In genomic region chr11:12086271-12087074, GRCh38 we compare ENCODE assay signal across 8 cellular contexts. TPM values are rescaled to one million over a fixed set of nuclear protein-coding genes. Genes with fewer than 3 reads are reported as not detected.
DNase-seq lines count a peak whose midpoint lies in the region; TF ChIP-seq lines count a peak whose summit lies in the region.

No MANE protein-coding gene starts in this region.

- H3K4ac ChIP-seq in mesenchymal stem cell (ENCODE audit: low read depth in 1 of 2, low read length in 2 of 2) = peak overlapping the region; percentile 67 to 98

- H3K79me2 ChIP-seq in OCI-LY7 (ENCODE audit: insufficient read depth, low read depth, low read length) = no peaks in the 10 kb centered on the region

- peak overlapping the region in 1 of 2 experiments; percentile 37 for H3K14ac ChIP-seq in mesenchymal stem cell (ENCODE audit: low read length in 2 of 2)

- H2BK15ac ChIP-seq in mesenchymal stem cell (ENCODE audit: low read depth, poor library complexity, severe bottlenecking) = peak overlapping the region; percentile 30

- H3K23ac ChIP-seq in mesenchymal stem cell (ENCODE audit: low read length in 2 of 2) = no peak overlapping the region

- peak overlapping the region; percentile 86 for H4K8ac ChIP-seq in mesenchymal stem cell (ENCODE audit: low read length)

- H3K27me3 ChIP-seq in mesenchymal stem cell (ENCODE audit: control insufficient read depth in 1 of 2, insufficient read depth in 1 of 2, low read length in 2 of 2) (no peaks in the 10 kb centered on the region), BE2C (no peaks in the 10 kb centered on the region)

- H3K4me2 ChIP-seq in mesenchymal stem cell (ENCODE audit: low read length, poor library complexity, severe bottlenecking) (peak overlapping the region; percentile 34), OCI-LY7 (ENCODE audit: low read length) (no peak overlapping the region)

- H3K18ac ChIP-seq in mesenchymal stem cell (ENCODE audit: low read depth in 1 of 2, low read length in 2 of 2) = peak overlapping the region; percentile 93 to 99

- no peaks in the 10 kb centered on the region for H3K79me1 ChIP-seq in mesenchymal stem cell (replicated peaks; ENCODE audit: low read length, poor library complexity, severe bottlenecking)

- CTCF ChIA-PET in OCI-LY7 (lab: Charles Lee; ENCODE audit: unreplicated experiment) = no interaction called here

- H3K27ac ChIP-seq in mesenchymal stem cell (ENCODE audit: low read length, poor library complexity, severe bottlenecking) = peak overlapping the region; percentile 96
- no peak overlapping the region for H3K27ac ChIP-seq in OCI-LY7 (ENCODE audit: low read depth, low read length, poor library complexity, severe bottlenecking)

- no peaks in the 10 kb centered on the region for H3K9me2 ChIP-seq in OCI-LY7 (ENCODE audit: insufficient read depth, low read length)

- peak overlapping the region in 1 of 2 experiments; percentile 39 for H3K4me3 ChIP-seq in mesenchymal stem cell (ENCODE audit: insufficient read depth in 1 of 2, low read depth in 1 of 2, low read length in 2 of 2)
- no peak overlapping the region for H3K4me3 ChIP-seq in OCI-LY7 (ENCODE audit: low read depth, low read length, poor library complexity, severe bottlenecking)
- H3K4me3 ChIP-seq in BE2C (ENCODE audit: low read depth, low read length) = no peak overlapping the region

- no peaks in the 10 kb centered on the region for H4K20me1 ChIP-seq in OCI-LY7 (ENCODE audit: insufficient read depth, low read length)

- no peak overlapping the region for H2AFZ ChIP-seq in mesenchymal stem cell (ENCODE audit: low read depth, low read length)
- no peak overlapping the region for H2AFZ ChIP-seq in OCI-LY7 (ENCODE audit: low read length)

- peak overlapping the region; percentile 91 for H2BK5ac ChIP-seq in mesenchymal stem cell (ENCODE audit: low read depth, low read length, poor library complexity, severe bottlenecking)

- BruUV-seq in OCI-LY7 (replicated peaks; lab: Mats Ljungman, UMichigan) = no TSS peak

- peak; percentile 79 for DNase-seq in Caki2 (ENCODE audit: low read depth)
- DNase-seq in NCI-H524 treated with DMSO at 0.1 percent for 48 hours (lab: John Stamatoyannopoulos, UW) = peak; percentile 47
- peak; percentile 88 for DNase-seq in cerebellum (ENCODE audit: low spot score)
- DNase-seq in mesenchymal stem cell = peak; percentile 99
- DNase-seq in OCI-LY7 (ENCODE audit: low spot score) = no peak
- no peak for DNase-seq in NCI-H2081 treated with DMSO at 0.1 percent for 48 hours (lab: John Stamatoyannopoulos, UW)
- no peak for DNase-seq in BE2C
- no peak for DNase-seq in Ammon's horn (ENCODE audit: low spot score)

- H3K36me3 ChIP-seq in mesenchymal stem cell (ENCODE audit: control insufficient read depth in 1 of 2, insufficient read depth in 2 of 2, low read depth in 1 of 2, low read length in 2 of 2) (no peaks in the 10 kb centered on the region), OCI-LY7 (ENCODE audit: insufficient read depth, low read length) (no peaks in the 10 kb centered on the region), BE2C (no peaks in the 10 kb centered on the region)

- H2BK120ac ChIP-seq in mesenchymal stem cell (ENCODE audit: low read depth, low read length) = peak overlapping the region; percentile 96

- H3K4me1 ChIP-seq in mesenchymal stem cell (ENCODE audit: control insufficient read depth, insufficient read depth, low read depth, low read length) = peaks cover 34% of the 10 kb centered on the region
- peaks cover 11% of the 10 kb centered on the region for H3K4me1 ChIP-seq in OCI-LY7 (ENCODE audit: insufficient read depth, low read length, poor library complexity, severe bottlenecking)
- H3K4me1 ChIP-seq in BE2C = no peaks in the 10 kb centered on the region

- WGBS in mesenchymal stem cell = 0% methylated on average over 3 of the region's 3 CpGs

- intact Hi-C loops in OCI-LY7 (cut with micrococcal nuclease; ENCODE audit: unreplicated experiment) = no loop called here

- H4K91ac ChIP-seq in mesenchymal stem cell (ENCODE audit: low read length) = peak overlapping the region; percentile 98

- peak overlapping the region; percentile 79 for H3K9ac ChIP-seq in mesenchymal stem cell (ENCODE audit: low read length)

- H2BK12ac ChIP-seq in mesenchymal stem cell (ENCODE audit: low read length in 2 of 2) = peak overlapping the region; percentile 98 to 100

- in situ Hi-C loops in Caki2 (cut with HindIII; ENCODE audit: low pct_unique_long_range_greater_than_20kb, low sequenced_read_pairs) = no loop called here

- POLR2A ChIA-PET in OCI-LY7 (lab: Charles Lee) = no interaction called here

- H2AK5ac ChIP-seq in mesenchymal stem cell (ENCODE audit: low read length, severe bottlenecking) = peak overlapping the region; percentile 97

- H3K9me3 ChIP-seq in mesenchymal stem cell (ENCODE audit: control insufficient read depth, low read length) (no peaks in the 10 kb centered on the region), OCI-LY7 (ENCODE audit: low read length) (no peaks in the 10 kb centered on the region), BE2C (no peaks in the 10 kb centered on the region)

- TF ChIP-seq CTCF in OCI-LY7 (conservative IDR thresholded peaks at IDR 0.05; ENCODE audit: low read length) = no peak
- no peak for TF ChIP-seq CTCF in BE2C (IDR thresholded peaks at IDR 0.05; ENCODE audit: low read depth, low read length)

RNA-seq across cellular contexts. Expression of gene MICAL2, which starts 23.9 kb away (rescaled TPM):
- total RNA-seq in Caki2 (2014; rRNA removed; shearing (Covaris generic); ENCODE audit: low replicate concordance) = 54.2 and 69.9 TPM in 2 replicates
- 20.0 TPM for total RNA-seq in cerebellum
- 96.9 TPM for polyA plus RNA-seq in mesenchymal stem cell (2013, experiment 1 of 2)
- polyA plus RNA-seq in mesenchymal stem cell (2013, experiment 2 of 2) = 100 TPM
- not detected in 2 replicates for total RNA-seq in OCI-LY7 (2014; rRNA removed; shearing (Covaris generic))
- total RNA-seq in OCI-LY7 (2022) = 0.59 TPM in 1 of 2 replicates, not detected in the other
- polyA plus RNA-seq in BE2C (2012; ENCODE audit: insufficient read depth, insufficient read length, low read depth) = 5.7 TPM

Comparison
In these comparisons a context has a peak if more than half of its experiments do, and no peak if none do; other contexts are left out.
1. DNase-seq: peak in Caki2 (single experiment), NCI-H524 treated with DMSO at 0.1 percent for 48 hours (single experiment), cerebellum (single experiment) and mesenchymal stem cell (single experiment); none in OCI-LY7 (single experiment), NCI-H2081 treated with DMSO at 0.1 percent for 48 hours (single experiment), BE2C (single experiment) and Ammon's horn (single experiment).
2. RNA of gene MICAL2, which starts 23.9 kb away (total RNA-seq): 54.2 to 69.9 TPM in Caki2 and 20.0 TPM in cerebellum (single experiment); 0.59 TPM in OCI-LY7; every median in the first group is over 10 times any median in the second.